Comparison of ENCODE assay signal across 1 cellular context in genomic region chr12:153080-153746, GRCh38.
TF ChIP-seq lines count a peak whose summit lies in the region.

No MANE protein-coding gene starts in this region.

TF ChIP-seq in K562, 482 proteins besides CTCF, POLR2A, EP300 and RAD21 (continued from another document):
- peak; percentile 65; the same call in 1 of the 2 replicates for TF ChIP-seq TFAP4 (CRISPR knock-in tag; IDR thresholded peaks at IDR 0.05; ENCODE audit: borderline replicate concordance)
- TF ChIP-seq HCFC1 (IDR thresholded peaks at IDR 0.05; ENCODE audit: low read depth, low read length): 0 out of 2 replicates have a peak, but pooled peaks have one; percentile 7
- 0 out of 2 replicates have a peak, but pooled peaks have one; percentile 44 for TF ChIP-seq XRCC5 (IDR thresholded peaks at IDR 0.05; ENCODE audit: low read depth, low read length)
- TF ChIP-seq EP400 (IDR thresholded peaks at IDR 0.05): no peak
- peak; percentile 55; the same call in 1 of the 2 replicates for TF ChIP-seq ZNF263 (CRISPR knock-in tag; IDR thresholded peaks at IDR 0.05; ENCODE audit: borderline replicate concordance)
- peak; percentile 19; the same call in 1 of the 2 replicates for TF ChIP-seq TCF3 (CRISPR knock-in tag; IDR thresholded peaks at IDR 0.05)
- TF ChIP-seq RB1 (IDR thresholded peaks at IDR 0.05; ENCODE audit: low read depth): peak; percentile 56; the same call in 1 of the 2 replicates
- TF ChIP-seq RCOR1 (IDR thresholded peaks at IDR 0.05; ENCODE audit: borderline replicate concordance in 1 of 2, low read depth in 2 of 2, low read length in 2 of 2): 0 out of 4 replicates have a peak, but pooled peaks of 1 of the 2 experiments have one; percentile 56
- TF ChIP-seq BHLHE40 (IDR thresholded peaks at IDR 0.05; ENCODE audit: low read length): peak; percentile 72
- TF ChIP-seq ZFP36 (IDR thresholded peaks at IDR 0.05; ENCODE audit: low read depth, low read length, partially characterized antibody): no peak
- 0 out of 2 replicates have a peak, but pooled peaks have one; percentile 31 for TF ChIP-seq CXXC5 (CRISPR knock-in tag; IDR thresholded peaks at IDR 0.05)
- TF ChIP-seq LARP7 (IDR thresholded peaks at IDR 0.05): no peak
- no peak for TF ChIP-seq MYNN (IDR thresholded peaks at IDR 0.05)
- no peak for TF ChIP-seq MYNN (CRISPR knock-in tag; IDR thresholded peaks at IDR 0.05)
- TF ChIP-seq CTBP1 (IDR thresholded peaks at IDR 0.05; ENCODE audit: borderline replicate concordance): peak; percentile 33; the same call in 1 of the 2 replicates
- peak; percentile 44; the same call in 1 of the 2 replicates for TF ChIP-seq VEZF1 (CRISPR knock-in tag; IDR thresholded peaks at IDR 0.05)
- TF ChIP-seq MAFG (tag; conservative IDR thresholded peaks at IDR 0.05): no peak
- TF ChIP-seq STAG1 (CRISPR knock-in tag; IDR thresholded peaks at IDR 0.05; ENCODE audit: borderline replicate concordance): peak; percentile 36; the same call in 1 of the 2 replicates
- peak; percentile 89 for TF ChIP-seq SMC3 (conservative IDR thresholded peaks at IDR 0.05; ENCODE audit: insufficient read depth, low read depth, low read length)
- peak; percentile 27; the same call in 1 of the 2 replicates for TF ChIP-seq ZBTB33 (CRISPR knock-in tag; IDR thresholded peaks at IDR 0.05)
- peak; percentile 18; the same call in 1 of the 2 replicates for TF ChIP-seq HMBOX1 (IDR thresholded peaks at IDR 0.05)
- TF ChIP-seq COPS2 (conservative IDR thresholded peaks at IDR 0.05): no peak
- no peak for TF ChIP-seq AFF4 (CRISPR knock-in tag; IDR thresholded peaks at IDR 0.05)
- peak; percentile 25; the same call in 1 of the 2 replicates for TF ChIP-seq MYC (IDR thresholded peaks at IDR 0.05; ENCODE audit: low read depth, low read length)
- TF ChIP-seq MYC (CRISPR knock-in tag; IDR thresholded peaks at IDR 0.05; ENCODE audit: borderline replicate concordance, low read depth): no peak
- TF ChIP-seq CBX5 (IDR thresholded peaks at IDR 0.05; ENCODE audit: borderline replicate concordance, low read depth): no peak
- no peak for TF ChIP-seq TEAD4 (IDR thresholded peaks at IDR 0.05; ENCODE audit: low read length)
- TF ChIP-seq TEAD4 (CRISPR knock-in tag; IDR thresholded peaks at IDR 0.05; ENCODE audit: borderline replicate concordance): no peak
- 0 out of 2 replicates have a peak, but pooled peaks have one; percentile 26 for TF ChIP-seq CREM (IDR thresholded peaks at IDR 0.05; ENCODE audit: low read depth)
- peak; percentile 37; the same call in 1 of the 2 replicates for TF ChIP-seq MAX (CRISPR knock-in tag; IDR thresholded peaks at IDR 0.05)
